In the genomic region with DNA sequence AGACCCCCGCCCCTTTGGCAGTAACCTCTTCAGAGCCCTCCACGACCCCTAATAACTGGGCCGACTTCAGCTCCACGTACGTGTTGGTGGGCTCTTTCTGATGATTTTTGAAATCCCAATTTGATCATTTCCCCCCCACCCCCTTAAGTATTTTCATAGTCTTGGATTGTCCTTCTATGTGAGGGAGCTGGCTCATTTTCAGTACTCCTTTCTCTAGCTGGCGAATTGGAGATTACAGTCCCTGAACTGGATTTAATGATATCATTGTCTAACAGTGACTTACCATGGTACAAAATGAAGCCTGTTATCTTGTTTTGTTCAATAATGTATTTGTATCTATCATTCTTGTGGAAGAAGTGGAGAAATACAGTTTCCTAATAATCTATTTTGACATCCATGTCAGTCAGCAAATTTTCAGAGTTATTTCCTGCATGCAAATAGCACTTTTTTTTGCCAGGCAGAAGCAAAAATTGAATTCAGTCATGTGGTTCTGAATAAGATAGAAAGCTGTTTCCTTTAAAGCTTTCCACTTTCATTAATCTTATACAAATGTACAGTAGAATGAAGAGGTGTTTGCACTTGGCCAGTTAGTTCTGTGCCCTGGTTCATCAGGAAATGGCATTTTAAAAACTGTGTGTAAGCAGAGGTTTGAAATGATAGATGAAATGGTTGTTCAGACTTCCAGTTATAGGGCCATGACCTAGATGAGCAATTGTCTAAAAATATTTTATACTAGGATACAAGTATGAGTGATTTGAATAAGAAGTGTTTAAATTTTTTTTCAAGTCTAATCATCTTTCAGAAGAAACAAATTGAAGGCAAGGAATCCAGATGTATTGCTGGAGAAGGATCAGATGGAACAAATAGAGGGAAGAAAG, we compare ENCODE assay signal across 16 cellular contexts.
DNase-seq lines count a peak whose midpoint lies in the region; ATAC-seq, FAIRE-seq and TF ChIP-seq lines count a peak whose summit lies in the region.
"Had no signal": no experiment of that assay in that cellular context is flagged by ENCODE, and none has a peak within 500 bp of the region (broad histone marks: within the 10 kb centered on the region; RNA-seq: fewer than 3 reads in every experiment).

No MANE protein-coding gene starts in this region.

- peak overlapping the region in 4 of 11 experiments; percentile 58 to 92 (median 84); a peak in 8 of 22 replicates for H3K9ac ChIP-seq in BLaER1 treated with 17β-estradiol and CSF1 and Interleukin-3, amounts not matched to agents 10 nM and 100 nM
- no peak overlapping the region for H3K9ac ChIP-seq in astrocyte (ENCODE audit: low read length)
- H3K9ac ChIP-seq in rectal smooth muscle tissue (ENCODE audit: low read length) = no peak overlapping the region

- H3K4me1 ChIP-seq in BLaER1 treated with 17β-estradiol and CSF1 and Interleukin-3, amounts not matched to agents 10 nM and 100 nM = peaks cover 26 to 100% (median 30%) of the 10 kb centered on the region in 10 experiments
- H3K4me1 ChIP-seq in astrocyte (ENCODE audit: insufficient read depth, low read length) (no peaks in the 10 kb centered on the region), right atrium auricular region (peaks cover 0 to 23% of the 10 kb centered on the region in 2 donors), rectal smooth muscle tissue (ENCODE audit: control insufficient read depth, insufficient read depth, low read length) (peaks cover 14% of the 10 kb centered on the region)

- H3K4me3 Mint-ChIP-seq in astrocyte (ENCODE audit: unreplicated experiment) = no peak overlapping the region
- H3K4me3 Mint-ChIP-seq: CD4-positive, alpha-beta memory T cell; natural killer cell treated with Interleukin-12 subunit alpha and Interleukin-12 subunit beta and Interleukin-15 and Interleukin-18, amount 100 ng/mL, for 72 hours had no signal

- H2AFZ ChIP-seq in astrocyte (ENCODE audit: low read depth, low read length) = no peak overlapping the region

- peak overlapping the region in 8 of 11 experiments; percentile 1 to 92 (median 28); a peak in 12 of 22 replicates for H3K4me2 ChIP-seq in BLaER1 treated with 17β-estradiol and CSF1 and Interleukin-3, amounts not matched to agents 10 nM and 100 nM
- no peak overlapping the region for H3K4me2 ChIP-seq in astrocyte (ENCODE audit: low read length)

- H3K27ac ChIP-seq in BLaER1 treated with 17β-estradiol and CSF1 and Interleukin-3, amounts not matched to agents 10 nM and 100 nM = peak overlapping the region in 5 of 11 experiments; percentile 28 to 99 (median 93); a peak in 9 of 22 replicates
- no peak overlapping the region for H3K27ac ChIP-seq in astrocyte (ENCODE audit: low read depth, low read length)
- H3K27ac ChIP-seq in right atrium auricular region = peak overlapping the region; percentile 59 to 66
- no peak overlapping the region for H3K27ac ChIP-seq in rectal smooth muscle tissue (ENCODE audit: low read depth, low read length)
- H3K27ac ChIP-seq: WERI-Rb-1 had no signal

- no peaks in the 10 kb centered on the region for H3K79me2 ChIP-seq in astrocyte (ENCODE audit: insufficient read depth, low read length)

- no peaks in the 10 kb centered on the region for H3K27me3 ChIP-seq in BLaER1 treated with 17β-estradiol and CSF1 and Interleukin-3, amounts not matched to agents 10 nM and 100 nM
- H3K27me3 ChIP-seq in astrocyte (ENCODE audit: insufficient read depth, low read length) = no peaks in the 10 kb centered on the region
- H3K27me3 ChIP-seq in right atrium auricular region = no peaks in the 10 kb centered on the region
- no peaks in the 10 kb centered on the region for H3K27me3 ChIP-seq in rectal smooth muscle tissue (ENCODE audit: control insufficient read depth, insufficient read depth, low read length)

- H3K4me1 Mint-ChIP-seq in astrocyte (ENCODE audit: low read depth, unreplicated experiment) = peaks cover 12% of the 10 kb centered on the region
- H3K4me1 Mint-ChIP-seq: CD4-positive, alpha-beta memory T cell had no signal

- peak; percentile 23 for DNase-seq in astrocyte (ENCODE audit: low read depth)
- no peak for DNase-seq in right atrium auricular region (ENCODE audit: low spot score)
- DNase-seq in cerebellar nuclear complex (lab: John Stamatoyannopoulos, UW) = no peak
- DNase-seq: amygdala; CD4-positive, alpha-beta memory T cell; DND-41; stimulated activated CD4-positive, alpha-beta T cell treated with anti-CD3 and anti-CD28 coated beads, Interleukin-4, amount 100 ng/mL, for 4 hours; WERI-Rb-1 had no signal

- H3K9me3 ChIP-seq in BLaER1 treated with 17β-estradiol and CSF1 and Interleukin-3, amounts not matched to agents 10 nM and 100 nM (replicated peaks in 1 of 11) = no peaks in the 10 kb centered on the region
- H3K9me3 ChIP-seq in astrocyte (ENCODE audit: insufficient read depth, low read depth, low read length) (no peaks in the 10 kb centered on the region), right atrium auricular region (no peaks in the 10 kb centered on the region)
- H3K9me3 ChIP-seq: HAP-1 had no signal

- peaks cover 0 to 45% (median 10%) of the 10 kb centered on the region in 11 experiments; a peak in 14 of 22 replicates for H3K36me3 ChIP-seq in BLaER1 treated with 17β-estradiol and CSF1 and Interleukin-3, amounts not matched to agents 10 nM and 100 nM
- peaks cover 10% of the 10 kb centered on the region for H3K36me3 ChIP-seq in astrocyte (ENCODE audit: insufficient read depth, low read length)
- H3K36me3 ChIP-seq in right atrium auricular region = peaks cover 26% of the 10 kb centered on the region
- H3K36me3 ChIP-seq in rectal smooth muscle tissue (ENCODE audit: control insufficient read depth, insufficient read depth, low read length) = peaks cover 14% of the 10 kb centered on the region

- peaks cover 19% of the 10 kb centered on the region for H3K36me3 Mint-ChIP-seq in astrocyte (ENCODE audit: low read depth, unreplicated experiment)
- H3K36me3 Mint-ChIP-seq: natural killer cell treated with Interleukin-12 subunit alpha and Interleukin-12 subunit beta and Interleukin-15 and Interleukin-18, amount 100 ng/mL, for 72 hours had no signal

- H4K20me1 ChIP-seq in BLaER1 treated with 17β-estradiol and CSF1 and Interleukin-3, amounts not matched to agents 10 nM and 100 nM = no peaks in the 10 kb centered on the region
- H4K20me1 ChIP-seq in astrocyte (ENCODE audit: insufficient read depth, low read length) = no peaks in the 10 kb centered on the region

- TF ChIP-seq CTCF in astrocyte (IDR thresholded peaks at IDR 0.05; ENCODE audit: insufficient read depth, low read depth, low read length) (no peak), right atrium auricular region (IDR thresholded peaks at IDR 0.05) (no peak)

- H3K9me3 Mint-ChIP-seq in astrocyte (ENCODE audit: unreplicated experiment) = no peaks in the 10 kb centered on the region
- H3K9me3 Mint-ChIP-seq: CD4-positive, alpha-beta memory T cell; natural killer cell treated with Interleukin-12 subunit alpha and Interleukin-12 subunit beta and Interleukin-15 and Interleukin-18, amount 100 ng/mL, for 72 hours had no signal

- no peak for FAIRE-seq in astrocyte (lab: Jason Lieb, UNC)

- ATAC-seq in GM19467 (IDR thresholded peaks at IDR 0.05; ENCODE audit: unreplicated experiment) (no peak), HG03039 (IDR thresholded peaks at IDR 0.05; ENCODE audit: unreplicated experiment) (no peak), HG03565 (IDR thresholded peaks at IDR 0.05; ENCODE audit: unreplicated experiment) (no peak)
- ATAC-seq: left lobe of liver; natural killer cell treated with Interleukin-12 subunit alpha and Interleukin-12 subunit beta and Interleukin-15 and Interleukin-18, amount 100 ng/mL, for 72 hours had no signal

- no peak overlapping the region for H3K4me3 ChIP-seq in BLaER1 treated with 17β-estradiol and CSF1 and Interleukin-3, amounts not matched to agents 10 nM and 100 nM
- H3K4me3 ChIP-seq in astrocyte (ENCODE audit: insufficient read depth, low read depth, low read length) = no peak overlapping the region
- no peak overlapping the region for H3K4me3 ChIP-seq in right atrium auricular region
- peak overlapping the region; percentile 8 for H3K4me3 ChIP-seq in rectal smooth muscle tissue (ENCODE audit: low read length)
- H3K4me3 ChIP-seq: HAP-1 had no signal

- H3K27ac Mint-ChIP-seq in astrocyte (ENCODE audit: unreplicated experiment) = no peak overlapping the region
- H3K27ac Mint-ChIP-seq: CD4-positive, alpha-beta memory T cell had no signal

- H3K27me3 Mint-ChIP-seq in astrocyte (ENCODE audit: low read depth, unreplicated experiment) = no peaks in the 10 kb centered on the region
- H3K27me3 Mint-ChIP-seq: CD4-positive, alpha-beta memory T cell had no signal

Comparison
In these comparisons a context has a peak if more than half of its experiments do, and no peak if none do; other contexts are left out.
1. H3K27ac ChIP-seq: peak in right atrium auricular region (2 of 2); none in astrocyte (single experiment) and rectal smooth muscle tissue (single experiment).